In the genomic region with DNA sequence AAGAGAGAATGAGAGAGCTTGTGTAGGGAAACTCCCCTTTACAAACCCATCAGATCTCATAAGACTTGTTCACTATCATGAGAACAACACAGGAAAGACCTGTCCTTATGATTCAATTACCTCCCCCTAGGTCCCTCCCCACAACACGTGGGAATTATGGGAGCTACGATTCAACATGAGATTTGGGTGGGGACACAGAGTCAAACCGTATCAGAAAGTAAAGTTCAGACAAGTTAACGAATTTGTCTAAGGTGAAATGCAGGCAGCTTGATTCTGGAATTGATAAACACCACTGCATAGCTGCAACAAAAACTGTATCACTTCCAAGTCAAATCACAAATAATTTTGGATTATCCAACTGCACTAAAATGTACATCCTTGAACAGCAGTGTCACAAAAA, we compare ENCODE assay signal across 21 cellular contexts. TPM values are rescaled to one million over a fixed set of nuclear protein-coding genes. Genes with fewer than 3 reads are reported as not detected.
DNase-seq lines count a peak whose midpoint lies in the region; ATAC-seq, FAIRE-seq and TF ChIP-seq lines count a peak whose summit lies in the region.
"Had no signal": no experiment of that assay in that cellular context is flagged by ENCODE, and none has a peak within 500 bp of the region (broad histone marks: within the 10 kb centered on the region; RNA-seq: fewer than 3 reads in every experiment).

No MANE protein-coding gene starts in this region.

- H3K27ac ChIP-seq in hepatocyte (peak overlapping the region; percentile 72), rectal smooth muscle tissue (ENCODE audit: low read depth, low read length) (peak overlapping the region; percentile 30), mammary epithelial cell (ENCODE audit: insufficient read depth, low read depth, low read length) (no peak overlapping the region)
- H3K27ac ChIP-seq: epithelial cell of prostate, HL-60, neutrophil had no signal

- dilution Hi-C loops in mammary epithelial cell (cut with HindIII; ENCODE audit: low sequenced_read_pairs): no loop called here

- H3K4me2 ChIP-seq in hepatocyte (peak overlapping the region; percentile 43), mammary epithelial cell (ENCODE audit: insufficient read depth, low read depth, low read length) (no peak overlapping the region)

- H3K27ac Mint-ChIP-seq in activated CD4-positive, alpha-beta T cell treated with anti-CD3 and anti-CD28 coated beads for 36 hours: peak overlapping the region; percentile 60

- H3K4me3 Mint-ChIP-seq in activated CD4-positive, alpha-beta T cell treated with anti-CD3 and anti-CD28 coated beads for 36 hours: no peak overlapping the region
- H3K4me3 Mint-ChIP-seq: activated T-cell treated with anti-CD3 and anti-CD28 coated beads, Interleukin-2, amount 50 U/mL, for 24 hours had no signal

- H3K36me3 ChIP-seq in hepatocyte (replicated peaks; ENCODE audit: insufficient read depth, low read depth) (no peaks in the 10 kb centered on the region), rectal smooth muscle tissue (ENCODE audit: control insufficient read depth, insufficient read depth, low read length) (no peaks in the 10 kb centered on the region), mammary epithelial cell (ENCODE audit: insufficient read depth, low read length) (no peaks in the 10 kb centered on the region)
- H3K36me3 ChIP-seq: neutrophil, prostate gland, transverse colon had no signal

- peaks cover 76% of the 10 kb centered on the region for H3K79me2 ChIP-seq in hepatocyte
- no peaks in the 10 kb centered on the region for H3K79me2 ChIP-seq in mammary epithelial cell (ENCODE audit: insufficient read depth, low read length)

- peaks cover 26% of the 10 kb centered on the region for H3K36me3 Mint-ChIP-seq in activated CD4-positive, alpha-beta T cell treated with anti-CD3 and anti-CD28 coated beads for 36 hours (ENCODE audit: low read depth)

- intact Hi-C loops in activated CD4-positive, alpha-beta T cell treated with anti-CD3 and anti-CD28 coated beads for 36 hours (cut with DNase I, micrococcal nuclease): loop anchor here in 1 of 2 experiments (5.0 kb wide), 1 partner anchor 333 kb away; no protein-coding TSS in a partner anchor
- intact Hi-C loops in mammary epithelial cell (cut with micrococcal nuclease): no loop called here

- no peak for ATAC-seq in activated CD4-positive, alpha-beta T cell treated with anti-CD3 and anti-CD28 coated beads for 36 hours

- H4K20me1 ChIP-seq in hepatocyte (ENCODE audit: insufficient read depth, poor library complexity, severe bottlenecking): peaks cover 3% of the 10 kb centered on the region
- H4K20me1 ChIP-seq in mammary epithelial cell (ENCODE audit: insufficient read depth, low read length): no peaks in the 10 kb centered on the region

- CTCF ChIA-PET in activated CD4-positive, alpha-beta T cell treated with anti-CD3 and anti-CD28 coated beads for 36 hours (lab: Charles Lee): interaction anchor here (1.0 to 1.7 kb wide), 3 partner anchors 14 to 16 kb away, joined by 3 to 7 read pairs (median 4); no protein-coding TSS in a partner anchor
- CTCF ChIA-PET in mammary epithelial cell (lab: Charles Lee; ENCODE audit: low non-redundant PET): no interaction called here

- H3K9ac ChIP-seq in rectal smooth muscle tissue (ENCODE audit: low read length) (no peak overlapping the region), mammary epithelial cell (ENCODE audit: insufficient read depth, low read length) (no peak overlapping the region)

- TF ChIP-seq CTCF in hepatocyte (IDR thresholded peaks at IDR 0.05; ENCODE audit: poor library complexity): no peak
- no peak for TF ChIP-seq CTCF in mammary epithelial cell (conservative IDR thresholded peaks at IDR 0.05 in 1 of 2, IDR thresholded peaks at IDR 0.05 in 1 of 2; ENCODE audit: extremely low read depth in 1 of 2, insufficient read depth in 1 of 2, low read depth in 1 of 2, low read length in 2 of 2)

- POLR2A ChIA-PET in activated CD4-positive, alpha-beta T cell treated with anti-CD3 and anti-CD28 coated beads for 36 hours (lab: Charles Lee): no interaction called here

- TF ChIP-seq POLR2A in GM12891 (IDR thresholded peaks at IDR 0.05; ENCODE audit: low read depth, low read length): no peak

- H3K27me3 ChIP-seq in hepatocyte: no peaks in the 10 kb centered on the region
- no peaks in the 10 kb centered on the region for H3K27me3 ChIP-seq in rectal smooth muscle tissue (ENCODE audit: control insufficient read depth, insufficient read depth, low read length)
- no peaks in the 10 kb centered on the region for H3K27me3 ChIP-seq in mammary epithelial cell (ENCODE audit: insufficient read depth, low read length)
- H3K27me3 ChIP-seq: neutrophil, transverse colon had no signal

- DNase-seq in activated CD4-positive, alpha-beta T cell treated with anti-CD3 and anti-CD28 coated beads for 36 hours: no peak
- no peak for DNase-seq in activated CD4-positive, alpha-beta T cell treated with anti-CD3 and anti-CD28 coated beads for 48 hours
- DNase-seq in GM12891 (ENCODE audit: insufficient read length, low spot score): no peak
- no peak for DNase-seq in hepatocyte (ENCODE audit: low spot score)
- DNase-seq in DMS 273 treated with DMSO at 0.1 percent for 48 hours (lab: John Stamatoyannopoulos, UW): no peak
- DNase-seq in NCI-H526 (lab: John Stamatoyannopoulos, UW): no peak
- no peak for DNase-seq in mammary epithelial cell
- DNase-seq: activated CD4-positive, alpha-beta T cell treated with anti-CD3 and anti-CD28 coated beads for 1 hour; activated gamma-delta T cell; activated T-cell treated with anti-CD3 and anti-CD28 coated beads, Interleukin-2, amount 50 U/mL, for 24 hours; amniotic stem cell; Karpas-422; NCI-H1436; NCI-H774; transverse colon had no signal

- H3K9me3 Mint-ChIP-seq in activated CD4-positive, alpha-beta T cell treated with anti-CD3 and anti-CD28 coated beads for 36 hours (ENCODE audit: low read depth): peaks cover 14% of the 10 kb centered on the region

- peaks cover 75% of the 10 kb centered on the region for H3K4me1 Mint-ChIP-seq in activated CD4-positive, alpha-beta T cell treated with anti-CD3 and anti-CD28 coated beads for 36 hours

- H2AFZ ChIP-seq in hepatocyte (no peak overlapping the region), mammary epithelial cell (ENCODE audit: low read depth, low read length) (no peak overlapping the region)

- no peaks in the 10 kb centered on the region for H3K9me2 ChIP-seq in hepatocyte (replicated peaks; ENCODE audit: insufficient read depth)

- no peaks in the 10 kb centered on the region for H3K27me3 Mint-ChIP-seq in activated CD4-positive, alpha-beta T cell treated with anti-CD3 and anti-CD28 coated beads for 36 hours
- H3K27me3 Mint-ChIP-seq: activated T-cell treated with anti-CD3 and anti-CD28 coated beads, Interleukin-2, amount 50 U/mL, for 24 hours had no signal

- 86% methylated on average over 4 of the region's 4 CpGs for WGBS in hepatocyte (ENCODE audit: low lambda C conversion rate, missing lambda C conversion rate)
- WGBS in mammary epithelial cell (ENCODE audit: low coverage, missing lambda C conversion rate): 58% methylated on average over 4 of the region's 4 CpGs

- no peak overlapping the region for H3K4me3 ChIP-seq in hepatocyte
- no peak overlapping the region for H3K4me3 ChIP-seq in rectal smooth muscle tissue (ENCODE audit: low read length)
- no peak overlapping the region for H3K4me3 ChIP-seq in mammary epithelial cell (replicated peaks in 1 of 3; ENCODE audit: insufficient read depth in 1 of 3, low read depth in 2 of 3, low read length in 3 of 3)
- H3K4me3 ChIP-seq: prostate gland, transverse colon had no signal

- FAIRE-seq in GM12891 (lab: Jason Lieb, UNC): peak; percentile 48
- FAIRE-seq: RCC 7860 had no signal

- BruUV-seq in mammary epithelial cell (replicated peaks; lab: Mats Ljungman, UMichigan): no TSS peak

- no peaks in the 10 kb centered on the region for H3K9me3 ChIP-seq in hepatocyte (ENCODE audit: low read depth)
- no peaks in the 10 kb centered on the region for H3K9me3 ChIP-seq in mammary epithelial cell (replicated peaks; ENCODE audit: insufficient read depth, low read length)
- H3K9me3 ChIP-seq: neutrophil, prostate gland, transverse colon had no signal

- H3K4me1 ChIP-seq in hepatocyte (ENCODE audit: insufficient read depth) (peaks cover 39% of the 10 kb centered on the region), rectal smooth muscle tissue (ENCODE audit: control insufficient read depth, insufficient read depth, low read length) (peaks cover 21% of the 10 kb centered on the region), mammary epithelial cell (ENCODE audit: insufficient read depth, low read length) (no peaks in the 10 kb centered on the region)
- H3K4me1 ChIP-seq: prostate gland had no signal

- in situ Hi-C loops in mammary epithelial cell (cut with MboI; ENCODE audit: low sequenced_read_pairs in 2 of 2): no loop called here

TF ChIP-seq in GM12891, 5 proteins besides CTCF, POLR2A, EP300 and RAD21:
- TF ChIP-seq SPI1 (IDR thresholded peaks at IDR 0.05; ENCODE audit: low read depth, low read length) (no peak), TAF1 (IDR thresholded peaks at IDR 0.05; ENCODE audit: low read depth, low read length) (no peak), POU2F2 (IDR thresholded peaks at IDR 0.05; ENCODE audit: low read depth, low read length) (no peak), PAX5 (IDR thresholded peaks at IDR 0.05; ENCODE audit: insufficient read depth, low read length, severe bottlenecking) (no peak), POLR2AphosphoS5 (IDR thresholded peaks at IDR 0.05; ENCODE audit: low read depth, low read length) (no peak)
TF ChIP-seq in GM12891: peak in this region for 0.

RNA-seq across cellular contexts. Expression of gene FOXN3, which starts 47.4 kb away (rescaled TPM):
- total RNA-seq in activated CD4-positive, alpha-beta T cell treated with anti-CD3 and anti-CD28 coated beads for 36 hours: 10 to 100 TPM; 69.1 to 76.3 TPM
- 15.4 TPM for polyA plus RNA-seq in GM12891 (2012; ENCODE audit: low read depth, missing spikeins)
- total RNA-seq in hepatocyte: 38.9 and 47.6 TPM in 2 replicates
- 36.7 and 42.2 TPM in 2 replicates for polyA plus RNA-seq in hepatocyte
- 10 to 100 TPM in 1 of 2 donors, 1 to 10 TPM in 1; 4.6 to 17.0 TPM for total RNA-seq in mammary epithelial cell
- 4.0 TPM for polyA plus RNA-seq in mammary epithelial cell
- 18.6 TPM for polyA minus RNA-seq in mammary epithelial cell
